In the genomic region with DNA sequence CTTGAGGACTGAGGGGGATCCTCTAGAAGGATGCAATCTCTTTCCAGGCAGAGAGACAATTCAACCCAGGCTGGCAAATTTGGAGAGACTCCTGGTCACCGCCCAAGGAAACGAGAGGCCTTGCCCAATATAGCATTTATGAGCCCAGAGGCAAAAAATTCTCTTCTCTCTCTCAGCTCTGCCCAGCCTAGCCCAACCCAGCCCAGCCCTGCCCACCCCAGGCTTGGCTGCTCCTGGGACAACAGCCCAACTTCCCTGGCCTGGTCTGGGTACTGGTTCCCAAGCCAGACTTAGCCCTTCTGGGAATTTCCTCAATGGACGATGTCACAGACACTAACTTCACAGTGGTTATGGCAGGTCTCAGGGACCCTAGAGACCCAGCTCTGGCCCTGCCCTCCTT, we compare ENCODE assay signal across 25 cellular contexts.
"Had no signal": no experiment of that assay in that cellular context is flagged by ENCODE, and none has a peak within 500 bp of the region (broad histone marks: within the 10 kb centered on the region; RNA-seq: fewer than 3 reads in every experiment).

No MANE protein-coding gene starts in this region.

- H3K9me3 ChIP-seq: heart left ventricle, left ventricle myocardium inferior, mucosa of descending colon, right lobe of liver, stomach, tibial artery, upper lobe of right lung had no signal

- DNase-seq: activated B cell treated with CpG ODN at 0.5 μM for 24 hours; activated CD4-positive, alpha-beta T cell treated with anti-CD3 and anti-CD28 coated beads, Interleukin-2, amount 50 U/mL, for 1 hour; activated CD8-positive, alpha-beta T cell treated with anti-CD3 and anti-CD28 coated beads for 36 hours; activated effector memory CD4-positive, alpha-beta T cell treated with Interleukin-2 at 50 U/mL for 16 hours; activated naive CD4-positive, alpha-beta T cell treated with Interleukin-2 at 50 U/mL for 16 hours; anterior cingulate cortex; effector CD8-positive, alpha-beta T cell; foreskin fibroblast; heart left ventricle; hypothalamus; immature natural killer cell; kidney glomerular epithelial cell; left ventricle myocardium inferior; mucosa of descending colon; right lobe of liver; stimulated activated CD4-positive, alpha-beta T cell treated with anti-CD3 and anti-CD28 coated beads, Interleukin-15, amount 100 ng/mL, for 24 hours; stimulated activated CD4-positive, alpha-beta T cell treated with anti-CD3 and anti-CD28 coated beads, Interleukin-2, amount 100 ng/mL, for 24 hours; stimulated activated naive B cell treated with anti-CD40 and anti-IgM and Interleukin-4, amounts not matched to agents 10 μg/mL and 1 μg/mL and 100 μg/mL, for 72 hours; stomach; T-helper 1 cell; tibial artery; upper lobe of right lung had no signal

- H3K36me3 ChIP-seq: heart left ventricle, left ventricle myocardium inferior, right lobe of liver, stomach, tibial artery, upper lobe of right lung had no signal

- ATAC-seq: activated CD8-positive, alpha-beta memory T cell treated with anti-CD3 and anti-CD28 coated beads, Interleukin-2, amount 10 ng/mL, durations not matched to agents 7 days and 5 days; activated CD8-positive, alpha-beta T cell treated with anti-CD3 and anti-CD28 coated beads for 36 hours; heart left ventricle; mucosa of descending colon; natural killer cell treated with Interleukin-12 subunit alpha and Interleukin-12 subunit beta and Interleukin-15 and Interleukin-18, amount 100 ng/mL, for 72 hours; right lobe of liver; stimulated activated naive B cell treated with anti-CD40 and anti-IgM and Interleukin-4, amounts not matched to agents 10 μg/mL and 1 μg/mL and 100 μg/mL, for 72 hours; upper lobe of right lung had no signal

- H3K4me3 ChIP-seq: heart left ventricle, left ventricle myocardium inferior, lung, mucosa of descending colon, right lobe of liver, stomach, tibial artery, upper lobe of right lung had no signal

- H3K4me1 ChIP-seq: left ventricle myocardium inferior, right lobe of liver, stomach, upper lobe of right lung had no signal

- H3K27me3 ChIP-seq: heart left ventricle, right lobe of liver, stomach, tibial artery had no signal

- H3K27ac ChIP-seq: heart left ventricle, left ventricle myocardium inferior, right lobe of liver, stomach, tibial artery, upper lobe of right lung had no signal
